7 cellular contexts compared by ENCODE assay signal in genomic region chr10:124671486-124672075, GRCh38.
DNase-seq lines count a peak whose midpoint lies in the region; ATAC-seq and TF ChIP-seq lines count a peak whose summit lies in the region.

No MANE protein-coding gene starts in this region.

- no peak for TF ChIP-seq EP300 in SK-N-SH (IDR thresholded peaks at IDR 0.05; ENCODE audit: borderline replicate concordance in 1 of 2, low read depth in 1 of 2, low read length in 1 of 2)

- H4K20me1 ChIP-seq in SK-N-SH (ENCODE audit: insufficient read depth): peaks cover 8% of the 10 kb centered on the region; the same call in 1 of the 2 replicates

- H2AFZ ChIP-seq in SK-N-SH (ENCODE audit: low read depth): no peak overlapping the region

- peak; percentile 46 for TF ChIP-seq CTCF in HL-60 (IDR thresholded peaks at IDR 0.05; ENCODE audit: insufficient read depth, low read length)
- TF ChIP-seq CTCF in SK-N-SH (IDR thresholded peaks at IDR 0.05): 0 out of 2 replicates have a peak, but pooled peaks have one; percentile 11

- H3K27me3 ChIP-seq in HL-60 (ENCODE audit: insufficient read depth, poor library complexity, severe bottlenecking) (no peaks in the 10 kb centered on the region), SK-N-SH (ENCODE audit: insufficient read depth) (no peaks in the 10 kb centered on the region)

- no peaks in the 10 kb centered on the region for H3K36me3 ChIP-seq in SK-N-SH (replicated peaks in 1 of 2; ENCODE audit: control insufficient read depth in 1 of 2, insufficient read depth in 2 of 2, low read length in 1 of 2)

- peak overlapping the region; percentile 59 for H3K27ac ChIP-seq in HL-60 (replicated peaks)
- H3K27ac ChIP-seq in SK-N-SH (ENCODE audit: low read depth in 2 of 2, low read length in 1 of 2): peak overlapping the region in 1 of 2 experiments; percentile 45; a peak in 2 of 4 replicates

- H3K9me3 ChIP-seq in SK-N-SH: no peaks in the 10 kb centered on the region

- POLR2A ChIA-PET in SK-N-SH (lab: Yijun Ruan, JAX): interaction anchor here (1.9 kb wide), 1 partner anchor 22 kb away, joined by 10 read pairs; no protein-coding TSS in a partner anchor

- DNase-seq in HL-60 (ENCODE audit: low read depth in 1 of 2, low spot score in 1 of 2): peak; percentile 54 to 74
- DNase-seq in SK-N-SH: peak; percentile 74
- DNase-seq in fibroblast of peridontal ligament (ENCODE audit: extremely low read depth): peak; percentile 38
- peak in 50 of 56 donors; percentile 22 to 94 (median 76) for DNase-seq in nucleus accumbens (lab: John Stamatoyannopoulos, UW)
- DNase-seq in stimulated activated CD4-positive, alpha-beta T cell treated with anti-CD3 and anti-CD28 coated beads, Interleukin-2, amount 100 ng/mL, for 48 hours: no peak

- no peak overlapping the region for H3K4me2 ChIP-seq in SK-N-SH

- no peaks in the 10 kb centered on the region for H3K9me2 ChIP-seq in SK-N-SH

- H3K4me3 ChIP-seq in HL-60 (replicated peaks; ENCODE audit: insufficient read depth, low read length) (no peak overlapping the region), SK-N-SH (ENCODE audit: low read depth in 2 of 2, low read length in 1 of 2) (no peak overlapping the region)

- no peaks in the 10 kb centered on the region for H3K79me2 ChIP-seq in SK-N-SH (ENCODE audit: insufficient read depth)

- ATAC-seq in GM19035 (IDR thresholded peaks at IDR 0.05; ENCODE audit: unreplicated experiment) (no peak), GM21825 (IDR thresholded peaks at IDR 0.05; ENCODE audit: unreplicated experiment) (no peak)

- WGBS in SK-N-SH (ENCODE audit: low lambda C conversion rate): 92% methylated on average over 8 of the region's 8 CpGs

- TF ChIP-seq RAD21 in SK-N-SH (IDR thresholded peaks at IDR 0.05; ENCODE audit: low read length): 0 out of 2 replicates have a peak, but pooled peaks have one; percentile 25

- H3K9ac ChIP-seq in SK-N-SH: no peak overlapping the region

- CTCF ChIA-PET in SK-N-SH (lab: Yijun Ruan, JAX): interaction anchor here (0.9 to 2.8 kb wide), 15 partner anchors 9 to 133 kb away, joined by 3 to 28 read pairs (median 4); no protein-coding TSS in a partner anchor

- H3F3A ChIP-seq in SK-N-SH (replicated peaks; ENCODE audit: insufficient read depth): no peaks in the 10 kb centered on the region

- peaks cover 0 to 66% of the 10 kb centered on the region in 2 experiments; a peak in 3 of 4 replicates for H3K4me1 ChIP-seq in SK-N-SH (ENCODE audit: control insufficient read depth in 1 of 2, insufficient read depth in 2 of 2, low read depth in 1 of 2, low read length in 1 of 2)

TF ChIP-seq in SK-N-SH, 30 proteins besides CTCF, POLR2A, EP300 and RAD21:
- TF ChIP-seq SMC3 (IDR thresholded peaks at IDR 0.05; ENCODE audit: low read depth, low read length) (no peak), USF2 (IDR thresholded peaks at IDR 0.05; ENCODE audit: borderline replicate concordance, low read depth, low read length) (no peak), POLR2AphosphoS5 (IDR thresholded peaks at IDR 0.05; ENCODE audit: low read depth, low read length) (no peak), USF1 (IDR thresholded peaks at IDR 0.05; ENCODE audit: borderline replicate concordance, low read depth) (no peak), NRF1 (IDR thresholded peaks at IDR 0.05; ENCODE audit: low read depth, low read length) (no peak), IRF3 (IDR thresholded peaks at IDR 0.05; ENCODE audit: low read depth, low read length) (no peak), TAF1 (IDR thresholded peaks at IDR 0.05; ENCODE audit: borderline replicate concordance, low read depth, low read length) (no peak), GATA2 (CRISPR knock-in tag; IDR thresholded peaks at IDR 0.05) (no peak), SIN3A (IDR thresholded peaks at IDR 0.05; ENCODE audit: borderline replicate concordance, low read depth, low read length) (no peak), TEAD4 (IDR thresholded peaks at IDR 0.05; ENCODE audit: borderline replicate concordance, insufficient read depth) (no peak), NFIC (IDR thresholded peaks at IDR 0.05; ENCODE audit: borderline replicate concordance) (no peak), RCOR1 (IDR thresholded peaks at IDR 0.05; ENCODE audit: low read length) (no peak), MEF2A (IDR thresholded peaks at IDR 0.05; ENCODE audit: borderline replicate concordance, low read depth) (no peak), GABPA (IDR thresholded peaks at IDR 0.05; ENCODE audit: low read depth) (no peak), YY1 (IDR thresholded peaks at IDR 0.05; ENCODE audit: low read depth) (no peak), RFX5 (IDR thresholded peaks at IDR 0.05; ENCODE audit: low read length) (no peak)

Comparison
In these comparisons a context has a peak if more than half of its experiments do, and no peak if none do; other contexts are left out.
1. DNase-seq: peak in HL-60 (2 of 2), SK-N-SH (single experiment), fibroblast of peridontal ligament (single experiment) and nucleus accumbens (50 of 56); none in stimulated activated CD4-positive, alpha-beta T cell treated with anti-CD3 and anti-CD28 coated beads, Interleukin-2, amount 100 ng/mL, for 48 hours (0 of 2).